ENCODE assay signal across 15 cellular contexts in genomic region chr2:30372836-30373235, GRCh38.
DNase-seq lines count a peak whose midpoint lies in the region; ATAC-seq and TF ChIP-seq lines count a peak whose summit lies in the region.
"Had no signal": no experiment of that assay in that cellular context is flagged by ENCODE, and none has a peak within 500 bp of the region (broad histone marks: within the 10 kb centered on the region; RNA-seq: fewer than 3 reads in every experiment).

No MANE protein-coding gene starts in this region.

- TF ChIP-seq CTCF in ascending aorta (IDR thresholded peaks at IDR 0.05): no peak
- TF ChIP-seq CTCF in nephron (IDR thresholded peaks at IDR 0.05; ENCODE audit: unreplicated experiment in 3 of 3): no peak

- H3K4me1 ChIP-seq in ascending aorta (peaks cover 0 to 30% of the 10 kb centered on the region in 2 donors), aorta (ENCODE audit: control insufficient read depth in 1 of 2, insufficient read depth in 2 of 2, low read length in 2 of 2) (no peaks in the 10 kb centered on the region)

- H3K36me3 ChIP-seq in ascending aorta (no peaks in the 10 kb centered on the region), aorta (ENCODE audit: control insufficient read depth in 1 of 2, insufficient read depth in 2 of 2, low read length in 1 of 2) (no peaks in the 10 kb centered on the region)

- H3K27ac ChIP-seq in ascending aorta (peak overlapping the region; percentile 79 to 84), aorta (ENCODE audit: low read depth in 1 of 2, low read length in 2 of 2) (no peak overlapping the region)
- H3K27ac ChIP-seq: C4-2B had no signal

- H3K9me3 Mint-ChIP-seq in activated T-cell treated with anti-CD3 and anti-CD28 coated beads, Interleukin-2, amount 50 U/mL, for 24 hours: no peaks in the 10 kb centered on the region
- H3K9me3 Mint-ChIP-seq in activated T-cell treated with anti-CD3 and anti-CD28 coated beads, Interleukin-2, amount 50 U/mL, for 72 hours: peaks cover 0 to 2% of the 10 kb centered on the region in 2 donors
- H3K9me3 Mint-ChIP-seq in nephron: no peaks in the 10 kb centered on the region

- intact Hi-C loops in ascending aorta (cut with DNase I): loop anchor here (1.0 to 5.0 kb wide), 2 partner anchors 35 to 319 kb away; no protein-coding TSS in a partner anchor
- intact Hi-C loops in aorta (cut with DNase I): loop anchor here (5.0 kb wide), 2 partner anchors 34 to 136 kb away; no protein-coding TSS in a partner anchor

- H3K9me3 ChIP-seq in ascending aorta: no peaks in the 10 kb centered on the region
- H3K9me3 ChIP-seq in aorta (ENCODE audit: control insufficient read depth, low read length): no peaks in the 10 kb centered on the region

- DNase-seq in activated T-cell treated with anti-CD3 and anti-CD28 coated beads, Interleukin-2, amount 50 U/mL, for 24 hours: no peak
- no peak for DNase-seq in activated T-cell treated with anti-CD3 and anti-CD28 coated beads, Interleukin-2, amount 50 U/mL, for 72 hours
- DNase-seq in ascending aorta (ENCODE audit: low spot score in 2 of 2) (no peak), aorta (no peak), foreskin melanocyte (no peak)
- DNase-seq: DMS 273 treated with DMSO at 0.1 percent for 48 hours, GF-D8, NCI-H1048, NCI-H2081 treated with DMSO at 0.1 percent for 48 hours, NCI-H524 had no signal

- peaks cover 42% of the 10 kb centered on the region for H3K4me1 Mint-ChIP-seq in activated T-cell treated with anti-CD3 and anti-CD28 coated beads, Interleukin-2, amount 50 U/mL, for 24 hours (ENCODE audit: low read depth)
- H3K4me1 Mint-ChIP-seq in activated T-cell treated with anti-CD3 and anti-CD28 coated beads, Interleukin-2, amount 50 U/mL, for 72 hours (ENCODE audit: low read depth): peaks cover 47% of the 10 kb centered on the region
- H3K4me1 Mint-ChIP-seq in nephron: no peaks in the 10 kb centered on the region

- H3K4me3 Mint-ChIP-seq in activated T-cell treated with anti-CD3 and anti-CD28 coated beads, Interleukin-2, amount 50 U/mL, for 24 hours: no peak overlapping the region
- no peak overlapping the region for H3K4me3 Mint-ChIP-seq in activated T-cell treated with anti-CD3 and anti-CD28 coated beads, Interleukin-2, amount 50 U/mL, for 72 hours
- no peak overlapping the region for H3K4me3 Mint-ChIP-seq in nephron

- no peaks in the 10 kb centered on the region for H3K36me3 Mint-ChIP-seq in activated T-cell treated with anti-CD3 and anti-CD28 coated beads, Interleukin-2, amount 50 U/mL, for 24 hours (ENCODE audit: low read depth)
- H3K36me3 Mint-ChIP-seq in activated T-cell treated with anti-CD3 and anti-CD28 coated beads, Interleukin-2, amount 50 U/mL, for 72 hours (ENCODE audit: insufficient read depth in 2 of 2): peaks cover 0 to 2% of the 10 kb centered on the region in 2 donors
- no peaks in the 10 kb centered on the region for H3K36me3 Mint-ChIP-seq in nephron (ENCODE audit: low read depth)

- ATAC-seq in activated T-cell treated with anti-CD3 and anti-CD28 coated beads, Interleukin-2, amount 50 U/mL, for 72 hours (replicated peaks in 1 of 2): no peak
- ATAC-seq in aorta (ENCODE audit: low FRiP score) (peak; percentile 48), GM21526 (IDR thresholded peaks at IDR 0.05; ENCODE audit: low FRiP score, unreplicated experiment) (no peak), GM18868 (IDR thresholded peaks at IDR 0.05; ENCODE audit: unreplicated experiment) (no peak)
- ATAC-seq: HepG2 had no signal

- H3K27me3 ChIP-seq in ascending aorta (no peaks in the 10 kb centered on the region), aorta (ENCODE audit: control insufficient read depth in 1 of 2, insufficient read depth in 2 of 2, low read length in 1 of 2) (no peaks in the 10 kb centered on the region)

- H3K4me3 ChIP-seq in ascending aorta: no peak overlapping the region
- H3K4me3 ChIP-seq in aorta (ENCODE audit: low read length in 2 of 2): no peak overlapping the region

- H3K27ac Mint-ChIP-seq in activated T-cell treated with anti-CD3 and anti-CD28 coated beads, Interleukin-2, amount 50 U/mL, for 24 hours: peak overlapping the region; percentile 78
- H3K27ac Mint-ChIP-seq in activated T-cell treated with anti-CD3 and anti-CD28 coated beads, Interleukin-2, amount 50 U/mL, for 72 hours: no peak overlapping the region
- H3K27ac Mint-ChIP-seq in nephron: peak overlapping the region in 2 of 3 experiments; percentile 5 to 37

- no peaks in the 10 kb centered on the region for H3K27me3 Mint-ChIP-seq in activated T-cell treated with anti-CD3 and anti-CD28 coated beads, Interleukin-2, amount 50 U/mL, for 24 hours
- H3K27me3 Mint-ChIP-seq in activated T-cell treated with anti-CD3 and anti-CD28 coated beads, Interleukin-2, amount 50 U/mL, for 72 hours (ENCODE audit: low read depth): no peaks in the 10 kb centered on the region
- H3K27me3 Mint-ChIP-seq in nephron (ENCODE audit: low read depth): peaks cover 5% of the 10 kb centered on the region

Comparison
In these comparisons a context has a peak if more than half of its experiments do, and no peak if none do; other contexts are left out.
1. H3K27ac ChIP-seq: peak in ascending aorta (2 of 2); none in aorta (0 of 2).